15 cellular contexts compared by ENCODE assay signal in genomic region chr9:81666123-81666522, GRCh38. TPM values are rescaled to one million over a fixed set of nuclear protein-coding genes. Genes with fewer than 3 reads are reported as not detected.
A peak's percentile ranks its signal among the peaks of the same experiment; 100 is the strongest.
DNase-seq lines count a peak whose midpoint lies in the region; ATAC-seq and TF ChIP-seq lines count a peak whose summit lies in the region.
"Had no signal": no experiment of that assay in that cellular context is flagged by ENCODE, and none has a peak within 500 bp of the region (broad histone marks: within the 10 kb centered on the region; RNA-seq: fewer than 3 reads in every experiment).

No MANE protein-coding gene starts in this region.

- H3K9me3 Mint-ChIP-seq in natural killer cell, result no peaks in the 10 kb centered on the region
- H3K9me3 Mint-ChIP-seq in natural killer cell treated with Interleukin-12 subunit alpha and Interleukin-12 subunit beta and Interleukin-15 and Interleukin-18, amount 100 ng/mL, for 72 hours, result no peaks in the 10 kb centered on the region
- no peaks in the 10 kb centered on the region for H3K9me3 Mint-ChIP-seq in mesothelial cell of epicardium
- H3K9me3 Mint-ChIP-seq in type B pancreatic cell, result no peaks in the 10 kb centered on the region
- no peaks in the 10 kb centered on the region for H3K9me3 Mint-ChIP-seq in chondrocyte (ENCODE audit: low read depth)
- H3K9me3 Mint-ChIP-seq: CD8-positive, alpha-beta T cell had no signal

- no peak for ATAC-seq in natural killer cell
- no peak for ATAC-seq in natural killer cell treated with Interleukin-12 subunit alpha and Interleukin-12 subunit beta and Interleukin-15 and Interleukin-18, amount 100 ng/mL, for 72 hours
- ATAC-seq: CD8-positive, alpha-beta T cell had no signal

- intact Hi-C loops in natural killer cell (cut with micrococcal nuclease), result no loop called here

- H3K4me3 Mint-ChIP-seq in natural killer cell, result peak overlapping the region; percentile 42
- H3K4me3 Mint-ChIP-seq in natural killer cell treated with Interleukin-12 subunit alpha and Interleukin-12 subunit beta and Interleukin-15 and Interleukin-18, amount 100 ng/mL, for 72 hours, result no peak overlapping the region
- no peak overlapping the region for H3K4me3 Mint-ChIP-seq in mesothelial cell of epicardium
- peak overlapping the region; percentile 61 for H3K4me3 Mint-ChIP-seq in type B pancreatic cell
- H3K4me3 Mint-ChIP-seq in chondrocyte (ENCODE audit: unreplicated experiment), result no peak overlapping the region
- H3K4me3 Mint-ChIP-seq: CD8-positive, alpha-beta T cell had no signal

- peak overlapping the region; percentile 50 to 52 for H3K27ac Mint-ChIP-seq in natural killer cell
- H3K27ac Mint-ChIP-seq in natural killer cell treated with Interleukin-12 subunit alpha and Interleukin-12 subunit beta and Interleukin-15 and Interleukin-18, amount 100 ng/mL, for 72 hours, result peak overlapping the region in 1 of 2 donors; percentile 12
- peak overlapping the region; percentile 1 for H3K27ac Mint-ChIP-seq in mesothelial cell of epicardium
- no peak overlapping the region for H3K27ac Mint-ChIP-seq in type B pancreatic cell
- no peak overlapping the region for H3K27ac Mint-ChIP-seq in chondrocyte (ENCODE audit: unreplicated experiment)
- H3K27ac Mint-ChIP-seq: CD8-positive, alpha-beta T cell had no signal

- H3K4me1 Mint-ChIP-seq in natural killer cell, result peaks cover 32 to 55% of the 10 kb centered on the region in 2 donors
- H3K4me1 Mint-ChIP-seq in natural killer cell treated with Interleukin-12 subunit alpha and Interleukin-12 subunit beta and Interleukin-15 and Interleukin-18, amount 100 ng/mL, for 72 hours (ENCODE audit: low read depth in 2 of 2), result peaks cover 3 to 26% of the 10 kb centered on the region in 2 donors
- peaks cover 50% of the 10 kb centered on the region for H3K4me1 Mint-ChIP-seq in mesothelial cell of epicardium
- peaks cover 59% of the 10 kb centered on the region for H3K4me1 Mint-ChIP-seq in type B pancreatic cell (ENCODE audit: unreplicated experiment)
- H3K4me1 Mint-ChIP-seq in chondrocyte (ENCODE audit: low read depth), result peaks cover 27% of the 10 kb centered on the region

- H3K27me3 Mint-ChIP-seq in natural killer cell (ENCODE audit: low read depth in 2 of 2), result no peaks in the 10 kb centered on the region
- no peaks in the 10 kb centered on the region for H3K27me3 Mint-ChIP-seq in natural killer cell treated with Interleukin-12 subunit alpha and Interleukin-12 subunit beta and Interleukin-15 and Interleukin-18, amount 100 ng/mL, for 72 hours
- H3K27me3 Mint-ChIP-seq in mesothelial cell of epicardium (ENCODE audit: low read depth), result no peaks in the 10 kb centered on the region
- no peaks in the 10 kb centered on the region for H3K27me3 Mint-ChIP-seq in type B pancreatic cell
- H3K27me3 Mint-ChIP-seq in chondrocyte (ENCODE audit: low read depth), result no peaks in the 10 kb centered on the region

- TF ChIP-seq CTCF in natural killer cell (IDR thresholded peaks at IDR 0.05) (no peak), epithelial cell of esophagus (IDR thresholded peaks at IDR 0.05; ENCODE audit: insufficient read depth, low read depth, low read length, missing control alignments) (no peak), mesothelial cell of epicardium (IDR thresholded peaks at IDR 0.05; ENCODE audit: unreplicated experiment) (no peak), type B pancreatic cell (conservative IDR thresholded peaks at IDR 0.05) (no peak), chondrocyte (IDR thresholded peaks at IDR 0.05) (no peak)

- no peaks in the 10 kb centered on the region for H3K36me3 Mint-ChIP-seq in natural killer cell
- no peaks in the 10 kb centered on the region for H3K36me3 Mint-ChIP-seq in natural killer cell treated with Interleukin-12 subunit alpha and Interleukin-12 subunit beta and Interleukin-15 and Interleukin-18, amount 100 ng/mL, for 72 hours
- H3K36me3 Mint-ChIP-seq in mesothelial cell of epicardium, result peaks cover 14% of the 10 kb centered on the region
- peaks cover 42% of the 10 kb centered on the region for H3K36me3 Mint-ChIP-seq in type B pancreatic cell
- no peaks in the 10 kb centered on the region for H3K36me3 Mint-ChIP-seq in chondrocyte (ENCODE audit: low read depth)
- H3K36me3 Mint-ChIP-seq: CD8-positive, alpha-beta T cell had no signal

- no peak overlapping the region for H3K4me3 ChIP-seq in epithelial cell of esophagus (ENCODE audit: low read length)
- H3K4me3 ChIP-seq: skin epidermis had no signal

- no peak for DNase-seq in natural killer cell
- no peak for DNase-seq in natural killer cell treated with Interleukin-12 subunit alpha and Interleukin-12 subunit beta and Interleukin-15 and Interleukin-18, amount 100 ng/mL, for 72 hours (ENCODE audit: low spot score)
- peak; percentile 88 for DNase-seq in epithelial cell of esophagus (ENCODE audit: low read depth)
- DNase-seq in mesothelial cell of epicardium (ENCODE audit: low spot score in 2 of 2, unreplicated experiment in 2 of 2), result no peak
- DNase-seq in type B pancreatic cell (ENCODE audit: extremely low spot score, unreplicated experiment), result no peak
- no peak for DNase-seq in Ammon's horn (ENCODE audit: low spot score)
- DNase-seq in chondrocyte (ENCODE audit: low spot score), result no peak
- DNase-seq in H4 (ENCODE audit: low spot score), result no peak
- DNase-seq: activated CD4-positive, CD25-positive, alpha-beta regulatory T cell treated with anti-CD3 and anti-CD28 coated beads, Interleukin-2, amount 50 U/mL, for 72 hours; activated naive CD4-positive, alpha-beta T cell; CD8-positive, alpha-beta T cell; effector CD8-positive, alpha-beta T cell; NK-92 treated with Interleukin-12 subunit alpha and Interleukin-12 subunit beta, amount 100 ng/mL, for 24 hours; SIG-M5 had no signal

RNA-seq across cellular contexts. Expression of gene TLE1, which starts 23.2 kb away (rescaled TPM):
- 10 to 100 TPM; 38.8 to 58.9 (median 44.5) TPM for total RNA-seq in natural killer cell
- total RNA-seq in natural killer cell treated with Interleukin-12 subunit alpha and Interleukin-12 subunit beta and Interleukin-15 and Interleukin-18, amount 100 ng/mL, for 72 hours, result 1 to 10 TPM; 1.0 to 2.4 TPM
- 88.7 to 97.9 TPM (median 90.7 TPM) in 3 replicates for total RNA-seq in mesothelial cell of epicardium
- total RNA-seq in type B pancreatic cell (ENCODE audit: low replicate concordance), result 40.2 and 99.6 TPM in 2 replicates
- total RNA-seq in chondrocyte, result 12.2 to 17.1 TPM (median 12.6 TPM) in 3 replicates
- total RNA-seq in H4 (2014; rRNA removed; shearing (Covaris generic)), result 6.2 and 8.7 TPM in 2 replicates

Comparison
In these comparisons a context has a peak if more than half of its experiments do, and no peak if none do; other contexts are left out.
1. H3K4me3 Mint-ChIP-seq: peak in natural killer cell (single experiment) and type B pancreatic cell (single experiment); none in natural killer cell treated with Interleukin-12 subunit alpha and Interleukin-12 subunit beta and Interleukin-15 and Interleukin-18, amount 100 ng/mL, for 72 hours (single experiment), mesothelial cell of epicardium (single experiment) and chondrocyte (single experiment).
2. H3K27ac Mint-ChIP-seq: peak in natural killer cell (2 of 2) and mesothelial cell of epicardium (single experiment); none in type B pancreatic cell (single experiment) and chondrocyte (single experiment).